Comparison of ENCODE assay signal across 15 cellular contexts in genomic region chr20:40604416-40604815, GRCh38.
A peak's percentile ranks its signal among the peaks of the same experiment; 100 is the strongest.
DNase-seq lines count a peak whose midpoint lies in the region; ATAC-seq, FAIRE-seq and TF ChIP-seq lines count a peak whose summit lies in the region.
"Had no signal": no experiment of that assay in that cellular context is flagged by ENCODE, and none has a peak within 500 bp of the region (broad histone marks: within the 10 kb centered on the region; RNA-seq: fewer than 3 reads in every experiment).

No MANE protein-coding gene starts in this region.

- no peak overlapping the region for H3K4me2 ChIP-seq in mammary epithelial cell (ENCODE audit: insufficient read depth, low read depth, low read length)
- H3K4me2 ChIP-seq: BLaER1 had no signal

- no peak for TF ChIP-seq CTCF in mammary epithelial cell (conservative IDR thresholded peaks at IDR 0.05 in 1 of 2, IDR thresholded peaks at IDR 0.05 in 1 of 2; ENCODE audit: extremely low read depth in 1 of 2, insufficient read depth in 1 of 2, low read depth in 1 of 2, low read length in 2 of 2)
- TF ChIP-seq CTCF in MCF 10A (IDR thresholded peaks at IDR 0.05; ENCODE audit: unreplicated experiment): no peak
- TF ChIP-seq CTCF in RWPE2 (IDR thresholded peaks at IDR 0.05; ENCODE audit: poor library complexity, severe bottlenecking): no peak
- peak; percentile 4 for TF ChIP-seq CTCF in foreskin keratinocyte (conservative IDR thresholded peaks at IDR 0.05)

- H3K36me3 ChIP-seq in mammary epithelial cell (ENCODE audit: insufficient read depth, low read length) (no peaks in the 10 kb centered on the region), RWPE2 (ENCODE audit: low read depth) (no peaks in the 10 kb centered on the region)
- H3K36me3 ChIP-seq: BLaER1, HAP-1 had no signal

- 77% methylated on average over 5 of the region's 5 CpGs for WGBS in mammary epithelial cell (ENCODE audit: low coverage, missing lambda C conversion rate)

- no peak for FAIRE-seq in GM19239 (lab: Jason Lieb, UNC)
- FAIRE-seq: GM12878 had no signal

- H3K79me2 ChIP-seq in mammary epithelial cell (ENCODE audit: insufficient read depth, low read length): no peaks in the 10 kb centered on the region

- peaks cover 3% of the 10 kb centered on the region for H3K4me1 ChIP-seq in mammary epithelial cell (ENCODE audit: insufficient read depth, low read length)
- peaks cover 9% of the 10 kb centered on the region for H3K4me1 ChIP-seq in RWPE2 (ENCODE audit: insufficient read depth, poor library complexity, severe bottlenecking)
- no peaks in the 10 kb centered on the region for H3K4me1 ChIP-seq in foreskin keratinocyte
- H3K4me1 ChIP-seq: BLaER1, HAP-1 had no signal

- intact Hi-C loops in mammary epithelial cell (cut with micrococcal nuclease): no loop called here
- intact Hi-C loops in MCF 10A (cut with micrococcal nuclease): loop anchor here (5.0 kb wide), 1 partner anchor 42 kb away; no protein-coding TSS in a partner anchor

- H3K9ac ChIP-seq in mammary epithelial cell (ENCODE audit: insufficient read depth, low read length): no peak overlapping the region
- H3K9ac ChIP-seq: BLaER1, GM23248 had no signal

- H3K27me3 ChIP-seq in mammary epithelial cell (ENCODE audit: insufficient read depth, low read length): no peaks in the 10 kb centered on the region
- H3K27me3 ChIP-seq in RWPE2 (ENCODE audit: insufficient read depth, poor library complexity, severe bottlenecking): no peaks in the 10 kb centered on the region
- H3K27me3 ChIP-seq in foreskin keratinocyte: no peaks in the 10 kb centered on the region
- H3K27me3 ChIP-seq: BLaER1 had no signal

- H3K4me3 Mint-ChIP-seq in MCF 10A (ENCODE audit: unreplicated experiment): no peak overlapping the region
- H3K4me3 Mint-ChIP-seq: CD14-positive monocyte; CD4-positive, alpha-beta memory T cell had no signal

- DNase-seq in mammary epithelial cell: peak; percentile 8
- no peak for DNase-seq in MCF 10A (ENCODE audit: unreplicated experiment)
- DNase-seq in RWPE2 (ENCODE audit: low spot score): no peak
- DNase-seq in foreskin keratinocyte: peak; percentile 45 to 67
- no peak for DNase-seq in GM19239 (ENCODE audit: insufficient read length, low spot score)
- no peak for DNase-seq in D341Med (ENCODE audit: low spot score)
- DNase-seq: 8988T; CD4-positive, alpha-beta memory T cell; DMS79 treated with DMSO at 0.1 percent for 48 hours; GM23248 had no signal

- POLR2A ChIA-PET in MCF 10A (lab: Yijun Ruan, JAX): interaction anchor here (1.0 to 1.2 kb wide), 2 partner anchors 14 to 83 kb away, joined by 3 to 4 read pairs; no protein-coding TSS in a partner anchor

- H3K27ac ChIP-seq in mammary epithelial cell (ENCODE audit: insufficient read depth, low read depth, low read length): no peak overlapping the region
- H3K27ac ChIP-seq in RWPE2 (ENCODE audit: poor library complexity, severe bottlenecking): no peak overlapping the region
- H3K27ac ChIP-seq in foreskin keratinocyte: no peak overlapping the region
- H3K27ac ChIP-seq: BLaER1, GM23248 had no signal

- H3K36me3 Mint-ChIP-seq in MCF 10A (ENCODE audit: insufficient read depth, unreplicated experiment): no peaks in the 10 kb centered on the region
- H3K36me3 Mint-ChIP-seq: CD14-positive monocyte; CD4-positive, alpha-beta memory T cell had no signal

- CTCF ChIA-PET in mammary epithelial cell (lab: Charles Lee; ENCODE audit: low non-redundant PET): interaction anchor here (0.7 kb wide), 1 partner anchor 69 kb away, joined by 3 read pairs; no protein-coding TSS in a partner anchor
- CTCF ChIA-PET in MCF 10A (lab: Yijun Ruan, JAX): interaction anchor here (1.0 kb wide), 1 partner anchor 26 kb away, joined by 3 read pairs; no protein-coding TSS in a partner anchor

- H3K4me3 ChIP-seq in mammary epithelial cell (replicated peaks in 1 of 3; ENCODE audit: insufficient read depth in 1 of 3, low read depth in 2 of 3, low read length in 3 of 3) (no peak overlapping the region), RWPE2 (ENCODE audit: severe bottlenecking) (no peak overlapping the region)
- H3K4me3 ChIP-seq: BLaER1, GM12878, GM23248, HAP-1 had no signal

- in situ Hi-C loops in mammary epithelial cell (cut with MboI; ENCODE audit: low sequenced_read_pairs in 2 of 2): no loop called here

- peaks cover 13% of the 10 kb centered on the region for H3K4me1 Mint-ChIP-seq in MCF 10A (ENCODE audit: insufficient read depth, unreplicated experiment)
- H3K4me1 Mint-ChIP-seq: CD4-positive, alpha-beta memory T cell had no signal

- 0 out of 3 replicates have a peak, but pooled peaks have one; percentile 10 for ATAC-seq in RWPE2 (ENCODE audit: low read depth)
- peak; percentile 68 for ATAC-seq in foreskin keratinocyte
- ATAC-seq in GM21717 (IDR thresholded peaks at IDR 0.05; ENCODE audit: unreplicated experiment): no peak
- ATAC-seq: GM12878 had no signal

- no peaks in the 10 kb centered on the region for H3K27me3 Mint-ChIP-seq in MCF 10A (ENCODE audit: insufficient read depth, unreplicated experiment)

- no peaks in the 10 kb centered on the region for H4K20me1 ChIP-seq in mammary epithelial cell (ENCODE audit: insufficient read depth, low read length)
- H4K20me1 ChIP-seq: BLaER1 had no signal

- H3K9me3 Mint-ChIP-seq in MCF 10A (ENCODE audit: unreplicated experiment): no peaks in the 10 kb centered on the region

- dilution Hi-C loops in mammary epithelial cell (cut with HindIII; ENCODE audit: low sequenced_read_pairs): no loop called here

- BruUV-seq in mammary epithelial cell (replicated peaks; lab: Mats Ljungman, UMichigan) (no TSS peak), MCF 10A (replicated peaks; lab: Mats Ljungman, UMichigan) (no TSS peak)

- H3K9me3 ChIP-seq in mammary epithelial cell (replicated peaks; ENCODE audit: insufficient read depth, low read length) (no peaks in the 10 kb centered on the region), RWPE2 (ENCODE audit: severe bottlenecking) (peaks cover under 1% of the 10 kb centered on the region)
- H3K9me3 ChIP-seq: HAP-1 had no signal

- no peak overlapping the region for H2AFZ ChIP-seq in mammary epithelial cell (ENCODE audit: low read depth, low read length)
- H2AFZ ChIP-seq: GM23248 had no signal

- no peak overlapping the region for H3K27ac Mint-ChIP-seq in MCF 10A (ENCODE audit: low read depth, unreplicated experiment)
- H3K27ac Mint-ChIP-seq: CD4-positive, alpha-beta memory T cell had no signal

Comparison
In these comparisons a context has a peak if more than half of its experiments do, and no peak if none do; other contexts are left out.
1. DNase-seq: peak in mammary epithelial cell (single experiment) and foreskin keratinocyte (2 of 2); none in MCF 10A (single experiment), RWPE2 (single experiment), GM19239 (single experiment) and D341Med (single experiment).